Comparison of ENCODE assay signal across 1 cellular context in the genomic region with DNA sequence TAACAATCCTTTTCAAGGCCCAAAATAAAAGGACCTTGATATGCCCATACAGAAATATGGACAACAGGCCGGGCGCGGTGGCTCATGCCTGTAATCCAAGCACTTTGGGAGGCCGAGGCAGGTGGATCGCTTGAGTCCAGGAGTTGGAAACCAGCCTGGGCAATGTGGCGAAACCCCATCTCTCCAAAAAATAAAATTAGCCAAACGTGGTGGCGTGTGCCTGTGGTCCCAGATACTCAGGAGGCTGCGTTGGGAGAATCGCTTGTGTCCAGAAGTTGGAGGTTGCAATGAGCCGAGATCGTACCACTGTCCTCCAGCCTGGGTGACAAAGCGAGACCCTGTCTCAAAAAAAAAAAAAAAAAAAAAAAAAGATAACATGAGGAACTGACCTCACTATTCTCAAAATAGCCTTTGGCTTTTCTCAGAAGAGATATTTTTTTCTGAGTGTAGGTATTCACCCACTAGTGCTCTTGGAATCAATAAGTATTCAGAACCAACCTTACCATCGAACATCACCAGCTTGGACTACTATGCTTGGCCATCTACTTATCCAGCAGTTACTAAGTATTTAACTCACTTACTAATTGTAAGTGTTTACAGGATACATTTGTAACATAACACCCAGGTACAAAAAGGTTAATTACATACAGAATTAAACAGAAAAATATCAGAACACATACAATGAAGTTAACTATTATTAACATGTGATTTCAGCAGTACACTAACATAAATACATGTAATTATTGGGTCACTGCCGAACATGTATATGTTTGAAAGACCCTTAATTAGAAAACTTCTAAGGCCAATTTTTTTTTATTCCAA.
TF ChIP-seq lines count a peak whose summit lies in the region.

No MANE protein-coding gene starts in this region.

TF ChIP-seq in HCT116, 20 proteins besides CTCF, POLR2A, EP300 and RAD21 (continued from another document):
- no peak for TF ChIP-seq SRF (IDR thresholded peaks at IDR 0.05; ENCODE audit: low read depth)
